In genomic region chr13:36345438-36346221, GRCh38 we compare ENCODE assay signal across 8 cellular contexts. TPM values are rescaled to one million over a fixed set of nuclear protein-coding genes. Genes with fewer than 3 reads are reported as not detected.
DNase-seq lines count a peak whose midpoint lies in the region; ATAC-seq, FAIRE-seq and TF ChIP-seq lines count a peak whose summit lies in the region.

No MANE protein-coding gene starts in this region.

- H3K27me3 Mint-ChIP-seq in natural killer cell (ENCODE audit: low read depth in 2 of 2) = peaks cover 0 to 5% of the 10 kb centered on the region in 2 donors

- intact Hi-C loops in natural killer cell (cut with micrococcal nuclease) = loop anchor here (1.0 to 5.0 kb wide), 5 partner anchors 48 to 722 kb away; partner anchors contain the start of genes ALG5 and CCDC169

- TF ChIP-seq CTCF in Peyer's patch (IDR thresholded peaks at IDR 0.05) (no peak), foreskin fibroblast (IDR thresholded peaks at IDR 0.05; ENCODE audit: low read depth, low read length) (no peak), natural killer cell (IDR thresholded peaks at IDR 0.05) (no peak)

- H3K9me3 Mint-ChIP-seq in natural killer cell = no peaks in the 10 kb centered on the region

- peaks cover 41 to 42% of the 10 kb centered on the region in 2 donors for H3K4me1 Mint-ChIP-seq in natural killer cell

- H3K27me3 ChIP-seq in Peyer's patch (no peaks in the 10 kb centered on the region), stomach smooth muscle (ENCODE audit: control insufficient read depth in 1 of 2, insufficient read depth in 2 of 2, low read length in 2 of 2) (no peaks in the 10 kb centered on the region)

- peak overlapping the region; percentile 98 to 99 for H3K27ac Mint-ChIP-seq in natural killer cell

- peak; percentile 34 to 47 (median 38) for ATAC-seq in natural killer cell

- no peaks in the 10 kb centered on the region for H3K36me3 Mint-ChIP-seq in natural killer cell

- H3K27ac ChIP-seq in Peyer's patch (peak overlapping the region; percentile 81 to 99 (median 92)), stomach smooth muscle (ENCODE audit: low read length) (peak overlapping the region; percentile 98)

- no peaks in the 10 kb centered on the region for H3K9me3 ChIP-seq in Peyer's patch
- no peaks in the 10 kb centered on the region for H3K9me3 ChIP-seq in stomach smooth muscle (ENCODE audit: control insufficient read depth in 2 of 2, low read length in 2 of 2)

- DNase-seq in AG08395 (ENCODE audit: low spot score) (peak; percentile 65), H54 (ENCODE audit: insufficient read length, low spot score) (peak; percentile 15), Peyer's patch (peak; percentile 42 to 82 (median 52)), foreskin fibroblast (peak; percentile 81 to 92), natural killer cell (peak; percentile 51), NCI-H1105 (lab: John Stamatoyannopoulos, UW) (no peak)
- DNase-seq in activated naive CD4-positive, alpha-beta T cell (lab: John Stamatoyannopoulos, UW) = peak; percentile 2 to 20 (median 4)

- H3K4me3 ChIP-seq in Peyer's patch (peak overlapping the region; percentile 47 to 85 (median 64)), foreskin fibroblast (ENCODE audit: low read depth in 1 of 2, low read length in 2 of 2) (peak overlapping the region; percentile 89 to 92), stomach smooth muscle (ENCODE audit: low read length in 2 of 2) (peak overlapping the region; percentile 95 to 96)

- peak overlapping the region; percentile 96 for H3K4me3 Mint-ChIP-seq in natural killer cell

- H3K36me3 ChIP-seq in Peyer's patch (no peaks in the 10 kb centered on the region), stomach smooth muscle (ENCODE audit: control insufficient read depth in 2 of 2, insufficient read depth in 2 of 2, low read length in 2 of 2) (no peaks in the 10 kb centered on the region)

- TF ChIP-seq POLR2A in H54 (IDR thresholded peaks at IDR 0.05; ENCODE audit: low read depth, low read length) (0 out of 2 replicates have a peak, but pooled peaks have one; percentile 26), Peyer's patch (IDR thresholded peaks at IDR 0.05) (peak in 1 of 2 donors; percentile 19)

- FAIRE-seq in H54 (lab: Jason Lieb, UNC) = no peak

- H3K4me1 ChIP-seq in Peyer's patch (peaks cover 0 to 5% (median 2%) of the 10 kb centered on the region in 4 donors), stomach smooth muscle (ENCODE audit: control insufficient read depth, insufficient read depth, low read length) (peaks cover 5% of the 10 kb centered on the region)

- H3K9ac ChIP-seq in stomach smooth muscle (ENCODE audit: low read length in 2 of 2) = peak overlapping the region; percentile 98 to 99

RNA-seq across cellular contexts. Expression of gene SPART, which starts 0.6 kb away (rescaled TPM):
- 10 to 100 TPM in 3 of 4 donors, 1 to 10 TPM in 1; 6.8 to 34.7 (median 14.5) TPM for total RNA-seq in Peyer's patch
- total RNA-seq in natural killer cell = 10 to 100 TPM; 29.2 to 31.2 (median 30.6) TPM

RNA-seq across cellular contexts. Expression of gene CCDC169, which starts 48.0 kb away (rescaled TPM):
- total RNA-seq in Peyer's patch (not detected), natural killer cell (not detected)
